ENCODE assay signal across 8 cellular contexts in the genomic region with DNA sequence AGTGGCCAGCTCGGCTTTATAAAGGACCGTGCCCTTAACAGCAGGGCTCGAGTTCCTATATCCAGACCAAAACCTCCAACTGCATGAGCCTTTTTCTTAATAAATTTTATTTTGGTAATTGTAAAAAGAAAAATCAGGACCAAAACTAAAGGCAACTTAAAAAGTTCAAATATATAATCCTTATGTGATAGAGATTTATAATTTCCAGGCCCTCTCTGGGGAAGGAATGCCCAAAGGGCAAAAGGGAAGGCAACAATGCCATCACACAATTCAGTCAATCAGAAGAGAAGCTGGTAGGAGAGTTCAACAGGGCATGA. TPM values are rescaled to one million over a fixed set of nuclear protein-coding genes. Genes with fewer than 3 reads are reported as not detected.
DNase-seq lines count a peak whose midpoint lies in the region; ATAC-seq and TF ChIP-seq lines count a peak whose summit lies in the region.
"Had no signal": no experiment of that assay in that cellular context is flagged by ENCODE, and none has a peak within 500 bp of the region (broad histone marks: within the 10 kb centered on the region; RNA-seq: fewer than 3 reads in every experiment).

No MANE protein-coding gene starts in this region.

- POLR2A ChIA-PET in HCT116 (lab: Charles Lee) = interaction anchor here (0.8 to 1.6 kb wide), 7 partner anchors 24 to 95 kb away, joined by 3 to 5 read pairs (median 3); partner anchors contain the start of genes CHMP4A, DCAF11, EMC9 and NRL
- POLR2A ChIA-PET in T-cell (lab: Charles Lee) = interaction anchor here (0.6 to 1.1 kb wide), 4 partner anchors 28 to 74 kb away, joined by 3 to 7 read pairs (median 5); partner anchors contain the start of genes DCAF11 (in 2 of the 2), NRL (in 2 of the 2) and IRF9 (in 1 of the 2)

- H3K9ac ChIP-seq in HCT116 (ENCODE audit: low read length) (peak overlapping the region; percentile 77), smooth muscle cell (ENCODE audit: low read depth) (peak overlapping the region; percentile 54)

- H3K79me2 ChIP-seq in HCT116 (ENCODE audit: insufficient read depth, low read length) = peaks cover 46% of the 10 kb centered on the region
- H3K79me2 ChIP-seq in smooth muscle cell (ENCODE audit: low read depth) = peaks cover 22% of the 10 kb centered on the region

- no peak for ATAC-seq in HCT116
- no peak for ATAC-seq in T-cell (replicated peaks in 1 of 4)
- no peak for ATAC-seq in foreskin keratinocyte

- WGBS in smooth muscle cell (ENCODE audit: low lambda C conversion rate) = 5% methylated on average over 3 of the region's 3 CpGs

- H2AFZ ChIP-seq in HCT116 (ENCODE audit: low read depth, low read length, poor library complexity, severe bottlenecking) = no peak overlapping the region
- H2AFZ ChIP-seq in smooth muscle cell (ENCODE audit: low read depth) = no peak overlapping the region

- H3F3A ChIP-seq in smooth muscle cell (ENCODE audit: low read depth) = peaks cover 10% of the 10 kb centered on the region

- no peaks in the 10 kb centered on the region for H3K9me3 Mint-ChIP-seq in T-cell

- H3K4me2 ChIP-seq in HCT116 (ENCODE audit: low read length) (peak overlapping the region; percentile 91), smooth muscle cell (peak overlapping the region; percentile 85)

- H3K9me3 ChIP-seq in HCT116 (ENCODE audit: control insufficient read depth in 1 of 2, insufficient read depth in 1 of 2, low read depth in 1 of 2, low read length in 2 of 2) = no peaks in the 10 kb centered on the region
- H3K9me3 ChIP-seq in smooth muscle cell (replicated peaks; ENCODE audit: low read depth) = no peaks in the 10 kb centered on the region

- H3K4me3 ChIP-seq in HCT116 (replicated peaks in 1 of 2; ENCODE audit: low read depth in 1 of 2, low read length in 2 of 2) (peak overlapping the region; percentile 89 to 94), fibroblast of villous mesenchyme (ENCODE audit: low read depth, low read length) (peak overlapping the region; percentile 76), smooth muscle cell (peak overlapping the region; percentile 58)

- H3K27me3 ChIP-seq in HCT116 (ENCODE audit: insufficient read depth, low read length) = no peaks in the 10 kb centered on the region
- H3K27me3 ChIP-seq in smooth muscle cell (ENCODE audit: low read depth) = no peaks in the 10 kb centered on the region
- H3K27me3 ChIP-seq in foreskin keratinocyte = no peaks in the 10 kb centered on the region

- TF ChIP-seq CTCF in HCT116 (IDR thresholded peaks at IDR 0.05 in 2 of 3, conservative IDR thresholded peaks at IDR 0.05 in 1 of 3; ENCODE audit: borderline replicate concordance in 1 of 3, insufficient read depth in 1 of 3, low read depth in 2 of 3, low read length in 2 of 3) (no peak), fibroblast of villous mesenchyme (IDR thresholded peaks at IDR 0.05; ENCODE audit: insufficient read depth, low read depth, low read length) (no peak), smooth muscle cell (IDR thresholded peaks at IDR 0.05; ENCODE audit: borderline replicate concordance, insufficient read depth, poor library complexity, severe bottlenecking) (no peak), foreskin keratinocyte (conservative IDR thresholded peaks at IDR 0.05) (no peak)

- peak overlapping the region; percentile 98 for H3K27ac ChIP-seq in HCT116 (ENCODE audit: low read depth, low read length)
- H3K27ac ChIP-seq in smooth muscle cell (ENCODE audit: low read depth) = peak overlapping the region; percentile 78
- no peak overlapping the region for H3K27ac ChIP-seq in foreskin keratinocyte

- H3K9me2 ChIP-seq in HCT116 (ENCODE audit: insufficient read depth) = no peaks in the 10 kb centered on the region

- intact Hi-C loops in HCT116 (cut with micrococcal nuclease) (no loop called here), head of caudate nucleus (cut with DNase I) (no loop called here)

- H3K4me1 Mint-ChIP-seq in T-cell = peaks cover 42 to 52% (median 42%) of the 10 kb centered on the region in 3 donors

- peaks cover 16 to 18% of the 10 kb centered on the region in 2 experiments for H3K4me1 ChIP-seq in HCT116 (ENCODE audit: control insufficient read depth in 1 of 2, insufficient read depth in 2 of 2, low read length in 2 of 2)
- peaks cover 11% of the 10 kb centered on the region for H3K4me1 ChIP-seq in smooth muscle cell (ENCODE audit: low read depth)
- no peaks in the 10 kb centered on the region for H3K4me1 ChIP-seq in foreskin keratinocyte

- H3K36me3 ChIP-seq in HCT116 (ENCODE audit: control insufficient read depth in 1 of 2, insufficient read depth in 2 of 2, low read length in 2 of 2) = peaks cover 33 to 41% of the 10 kb centered on the region in 2 experiments; a peak in 3 of 4 replicates
- H3K36me3 ChIP-seq in smooth muscle cell (ENCODE audit: low read depth) = no peaks in the 10 kb centered on the region

- CTCF ChIA-PET in HCT116 (lab: Charles Lee) = interaction anchor here (0.8 to 1.5 kb wide), 2 partner anchors 28 to 242 kb away, joined by 3 to 4 read pairs; partner anchors contain the start of gene IRF9
- CTCF ChIA-PET in T-cell (lab: Charles Lee) = interaction anchor here (0.6 to 1.7 kb wide), 4 partner anchors 14 to 53 kb away, joined by 3 to 10 read pairs (median 3); partner anchors contain the start of genes MDP1 (in 1 of the 2) and TINF2 (in 1 of the 2)

- H3K36me3 Mint-ChIP-seq in T-cell = peaks cover 26% of the 10 kb centered on the region

- DNase-seq in HCT116 (ENCODE audit: low read depth, low spot score) (no peak), T-cell (no peak), fibroblast of villous mesenchyme (ENCODE audit: low read depth) (no peak), smooth muscle cell (lab: John Stamatoyannopoulos, UW; ENCODE audit: unreplicated experiment) (no peak), foreskin keratinocyte (no peak), DMS114 treated with DMSO at 0.1 percent for 48 hours (lab: John Stamatoyannopoulos, UW; ENCODE audit: unreplicated experiment) (no peak), head of caudate nucleus (no peak)

- peak overlapping the region; percentile 86 to 89 (median 89) for H3K4me3 Mint-ChIP-seq in T-cell

- no peaks in the 10 kb centered on the region for H3K27me3 Mint-ChIP-seq in T-cell

- TF ChIP-seq RAD21 in HCT116 (IDR thresholded peaks at IDR 0.05; ENCODE audit: low read depth) = no peak

- H3K27ac Mint-ChIP-seq in T-cell = peak overlapping the region; percentile 89 to 94

- no peak for TF ChIP-seq POLR2A in HCT116 (IDR thresholded peaks at IDR 0.05; ENCODE audit: borderline replicate concordance, extremely low read depth, insufficient read depth, insufficient read length)

- RAD21 ChIA-PET in HCT116 (lab: Charles Lee; ENCODE audit: low non-redundant PET in 1 of 2, low total read pairs in 2 of 2, uncharacterized antibody in 2 of 2, unreplicated experiment in 2 of 2) = no interaction called here

- H4K20me1 ChIP-seq in HCT116 (ENCODE audit: insufficient read depth) (no peaks in the 10 kb centered on the region), smooth muscle cell (ENCODE audit: low read depth) (no peaks in the 10 kb centered on the region)

- TSS peak; percentile 61 for BruUV-seq in HCT116 (replicated peaks; lab: Mats Ljungman, UMichigan)

TF ChIP-seq in HCT116, 20 proteins besides CTCF, POLR2A, EP300 and RAD21 (continues in another document):
- TF ChIP-seq ELF1 (IDR thresholded peaks at IDR 0.05; ENCODE audit: borderline replicate concordance, low read depth) = no peak
- TF ChIP-seq SRF (IDR thresholded peaks at IDR 0.05; ENCODE audit: low read depth) = no peak
- TF ChIP-seq POLR2AphosphoS5 (IDR thresholded peaks at IDR 0.05; ENCODE audit: low read depth, low read length) = no peak
- TF ChIP-seq TCF7L2 (IDR thresholded peaks at IDR 0.05; ENCODE audit: borderline replicate concordance, extremely low read depth, insufficient read depth, insufficient read length) = no peak
- TF ChIP-seq EGR1 (IDR thresholded peaks at IDR 0.05; ENCODE audit: low read depth) = no peak
- TF ChIP-seq SP1 (IDR thresholded peaks at IDR 0.05; ENCODE audit: low read depth) = no peak
- no peak for TF ChIP-seq EZH2phosphoT487 (IDR thresholded peaks at IDR 0.05; ENCODE audit: borderline replicate concordance)
- TF ChIP-seq, protein P1, sequence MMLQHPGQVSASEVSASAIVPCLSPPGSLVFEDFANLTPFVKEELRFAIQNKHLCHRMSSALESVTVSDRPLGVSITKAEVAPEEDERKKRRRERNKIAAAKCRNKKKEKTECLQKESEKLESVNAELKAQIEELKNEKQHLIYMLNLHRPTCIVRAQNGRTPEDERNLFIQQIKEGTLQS (IDR thresholded peaks at IDR 0.05) = no peak
- TF ChIP-seq ZFX (IDR thresholded peaks at IDR 0.05) = no peak
- TF ChIP-seq CBX3 (IDR thresholded peaks at IDR 0.05; ENCODE audit: low read depth) = no peak

RNA-seq across cellular contexts. Expression of gene IPO4, which starts 0.4 kb away (rescaled TPM):
- 102 TPM for total RNA-seq in HCT116 (2021; ENCODE audit: unreplicated experiment)
- polyA plus RNA-seq in HCT116 (2012) = 45.2 and 47.1 TPM in 2 replicates
- total RNA-seq in T-cell = 10 to 100 TPM; 34.4 to 53.4 (median 39.6) TPM
- total RNA-seq in fibroblast of villous mesenchyme = 39.6 and 41.9 TPM in 2 replicates
- 14.7 and 82.6 TPM in 2 replicates for total RNA-seq in smooth muscle cell
- polyA plus RNA-seq in smooth muscle cell = 20.5 and 26.6 TPM in 2 replicates
- total RNA-seq in foreskin keratinocyte = 57.9 and 80.4 TPM in 2 replicates
- 39.8 and 47.4 TPM in 2 replicates for polyA plus RNA-seq in foreskin keratinocyte

RNA-seq across cellular contexts. Expression of gene TM9SF1, which starts 6.2 kb away (rescaled TPM):
- total RNA-seq in HCT116 (2021; ENCODE audit: unreplicated experiment) = 35.2 TPM
- polyA plus RNA-seq in HCT116 (2012) = 39.2 and 39.3 TPM in 2 replicates
- 10 to 100 TPM; 19.0 to 29.5 (median 21.8) TPM for total RNA-seq in T-cell
- 64.4 and 96.3 TPM in 2 replicates for total RNA-seq in fibroblast of villous mesenchyme
- 66.6 and 72.1 TPM in 2 replicates for total RNA-seq in smooth muscle cell
- polyA plus RNA-seq in smooth muscle cell = 86.5 and 95.8 TPM in 2 replicates
- 53.0 and 54.6 TPM in 2 replicates for total RNA-seq in foreskin keratinocyte
- polyA plus RNA-seq in foreskin keratinocyte = 41.8 and 42.5 TPM in 2 replicates

RNA-seq across cellular contexts. Expression of gene TSSK4, which starts 16.5 kb away (rescaled TPM):
- total RNA-seq in HCT116 (2021; ENCODE audit: unreplicated experiment) = 0.32 TPM
- 2.3 and 2.6 TPM in 2 replicates for polyA plus RNA-seq in HCT116 (2012)
- 1 to 10 TPM in 2 of 5 donors, under 1 TPM in 3; 0.35 to 1.4 (median 0.44) TPM for total RNA-seq in T-cell
- under 0.01 and 0.32 TPM in 2 replicates for total RNA-seq in fibroblast of villous mesenchyme
- 0.85 TPM in 1 of 2 replicates, not detected in the other for total RNA-seq in smooth muscle cell
- 0.89 and 1.3 TPM in 2 replicates for polyA plus RNA-seq in smooth muscle cell
- total RNA-seq in foreskin keratinocyte = not detected in 2 replicates
- polyA plus RNA-seq in foreskin keratinocyte = not detected in 2 replicates
- total RNA-seq: glomerular endothelial cell had no signal

RNA-seq across cellular contexts. Expression of gene REC8, which starts 17.1 kb away (rescaled TPM):
- total RNA-seq in HCT116 (2021; ENCODE audit: unreplicated experiment) (7.6 TPM), T-cell (10 to 100 TPM; 32.4 to 82.5 (median 41.5) TPM), fibroblast of villous mesenchyme (4.2 and 4.7 TPM in 2 replicates), smooth muscle cell (5.7 and 9.3 TPM in 2 replicates), foreskin keratinocyte (5.2 and 6.1 TPM in 2 replicates)
- polyA plus RNA-seq in HCT116 (2012) = 6.0 and 8.2 TPM in 2 replicates
- polyA plus RNA-seq in smooth muscle cell (16.8 and 26.7 TPM in 2 replicates), foreskin keratinocyte (6.3 and 6.5 TPM in 2 replicates)

RNA-seq across cellular contexts. Expression of gene CHMP4A, which starts 24.3 kb away (rescaled TPM):
- 34.6 TPM for total RNA-seq in HCT116 (2021; ENCODE audit: unreplicated experiment)
- polyA plus RNA-seq in HCT116 (2012) = 52.0 and 53.9 TPM in 2 replicates
- 10 to 100 TPM; 81.9 to 99.6 (median 92.8) TPM for total RNA-seq in T-cell
- total RNA-seq in fibroblast of villous mesenchyme = 13.8 and 15.8 TPM in 2 replicates
- total RNA-seq in smooth muscle cell = 29.7 and 32.5 TPM in 2 replicates
- polyA plus RNA-seq in smooth muscle cell = 46.8 and 63.9 TPM in 2 replicates
- total RNA-seq in foreskin keratinocyte = 43.7 and 51.5 TPM in 2 replicates
- polyA plus RNA-seq in foreskin keratinocyte = 92.5 and 94.6 TPM in 2 replicates
